Comparison of ENCODE assay signal across 9 cellular contexts in the genomic region with DNA sequence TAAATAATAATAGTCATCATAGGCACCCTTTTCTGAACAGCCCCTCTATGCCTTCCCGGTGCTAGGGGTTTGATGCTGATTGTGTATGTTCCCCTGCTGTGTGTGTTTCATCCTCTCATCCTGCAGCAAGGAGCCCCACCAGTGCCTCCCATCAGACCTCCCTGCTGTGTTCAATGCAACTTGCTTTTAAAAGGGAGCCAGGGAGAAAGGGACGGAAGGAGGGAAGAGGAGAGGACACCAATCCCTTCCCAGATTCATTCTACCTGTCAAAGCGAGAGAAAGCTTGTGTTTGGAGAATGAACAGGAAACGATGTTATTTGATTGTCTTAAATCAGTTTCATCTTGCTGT.
DNase-seq lines count a peak whose midpoint lies in the region; ATAC-seq and TF ChIP-seq lines count a peak whose summit lies in the region.
"Had no signal": no experiment of that assay in that cellular context is flagged by ENCODE, and none has a peak within 500 bp of the region (broad histone marks: within the 10 kb centered on the region; RNA-seq: fewer than 3 reads in every experiment).

No MANE protein-coding gene starts in this region.

- ATAC-seq in HG03066 (IDR thresholded peaks at IDR 0.05; ENCODE audit: low read depth, unreplicated experiment) (peak; percentile 26), left ventricle myocardium superior (peak; percentile 71), HG03460 (IDR thresholded peaks at IDR 0.05; ENCODE audit: unreplicated experiment) (no peak)

- H3K9me3 ChIP-seq in SU-DHL-6 (ENCODE audit: insufficient read depth, low read length): no peaks in the 10 kb centered on the region
- H3K9me3 ChIP-seq in skeletal muscle tissue (ENCODE audit: control insufficient read depth in 3 of 3, low read length in 3 of 3): no peaks in the 10 kb centered on the region

- H3F3A ChIP-seq in SU-DHL-6 (ENCODE audit: insufficient read depth): no peaks in the 10 kb centered on the region

- H3K4me3 Mint-ChIP-seq in activated CD4-positive, alpha-beta T cell treated with anti-CD3 and anti-CD28 coated beads, Interleukin-2, amount 10 ng/mL, durations not matched to agents 24 days and 14 days: peak overlapping the region; percentile 46

- no peaks in the 10 kb centered on the region for H3K9me3 Mint-ChIP-seq in activated CD4-positive, alpha-beta T cell treated with anti-CD3 and anti-CD28 coated beads, Interleukin-2, amount 10 ng/mL, durations not matched to agents 24 days and 14 days
- H3K9me3 Mint-ChIP-seq: activated T-cell treated with anti-CD3 and anti-CD28 coated beads, Interleukin-2, amount 50 U/mL, for 4 hours had no signal

- H3K9me2 ChIP-seq in SU-DHL-6 (replicated peaks; ENCODE audit: insufficient read depth, low read length): no peaks in the 10 kb centered on the region

- H3K4me2 ChIP-seq in SU-DHL-6 (ENCODE audit: low read depth, low read length, poor library complexity, severe bottlenecking): peak overlapping the region; percentile 49

- no peak for TF ChIP-seq CTCF in SU-DHL-6 (IDR thresholded peaks at IDR 0.05; ENCODE audit: insufficient read depth, low read length, poor library complexity, severe bottlenecking)

- peak overlapping the region; percentile 21 for H3K27ac Mint-ChIP-seq in activated CD4-positive, alpha-beta T cell treated with anti-CD3 and anti-CD28 coated beads, Interleukin-2, amount 10 ng/mL, durations not matched to agents 24 days and 14 days

- no peak overlapping the region for H3K27ac ChIP-seq in SU-DHL-6 (ENCODE audit: low read depth, low read length)
- peak overlapping the region; percentile 28 for H3K27ac ChIP-seq in skeletal muscle tissue (ENCODE audit: low read depth, low read length)

- no peaks in the 10 kb centered on the region for H3K27me3 Mint-ChIP-seq in activated CD4-positive, alpha-beta T cell treated with anti-CD3 and anti-CD28 coated beads, Interleukin-2, amount 10 ng/mL, durations not matched to agents 24 days and 14 days

- peak overlapping the region; percentile 79 for H2AFZ ChIP-seq in SU-DHL-6 (ENCODE audit: low read depth, low read length, severe bottlenecking)

- peaks cover 0 to 3% (median 2%) of the 10 kb centered on the region in 3 donors for H3K4me1 ChIP-seq in skeletal muscle tissue (ENCODE audit: control insufficient read depth in 3 of 3, insufficient read depth in 3 of 3, low read length in 3 of 3)

- H3K4me3 ChIP-seq in SU-DHL-6 (ENCODE audit: insufficient read depth, low read length, poor library complexity, severe bottlenecking): peak overlapping the region; percentile 7
- H3K4me3 ChIP-seq in skeletal muscle tissue (ENCODE audit: low read length in 3 of 3): peak overlapping the region in 2 of 3 donors; percentile 44 to 75

- no peaks in the 10 kb centered on the region for H3K36me3 Mint-ChIP-seq in activated CD4-positive, alpha-beta T cell treated with anti-CD3 and anti-CD28 coated beads, Interleukin-2, amount 10 ng/mL, durations not matched to agents 24 days and 14 days (ENCODE audit: low read depth)

- H3K4me1 Mint-ChIP-seq in activated CD4-positive, alpha-beta T cell treated with anti-CD3 and anti-CD28 coated beads, Interleukin-2, amount 10 ng/mL, durations not matched to agents 24 days and 14 days: peaks cover 11% of the 10 kb centered on the region

- H3K9ac ChIP-seq in SU-DHL-6 (ENCODE audit: low read length) (peak overlapping the region; percentile 25), skeletal muscle tissue (ENCODE audit: low read depth in 1 of 3, low read length in 3 of 3) (no peak overlapping the region)

- intact Hi-C loops in activated CD4-positive, alpha-beta T cell treated with anti-CD3 and anti-CD28 coated beads, Interleukin-2, amount 10 ng/mL, durations not matched to agents 24 days and 14 days (cut with micrococcal nuclease): loop anchor here (2.0 to 10.0 kb wide), 6 partner anchors 19 to 1347 kb away; partner anchors contain the start of gene SAMD5
- intact Hi-C loops in left ventricle myocardium superior (cut with micrococcal nuclease): loop anchor here (5.0 kb wide), 1 partner anchor 429 kb away; no protein-coding TSS in a partner anchor

- H3K27me3 ChIP-seq in SU-DHL-6 (ENCODE audit: low read length): no peaks in the 10 kb centered on the region
- no peaks in the 10 kb centered on the region for H3K27me3 ChIP-seq in skeletal muscle tissue (ENCODE audit: control insufficient read depth in 3 of 3, insufficient read depth in 3 of 3, low read length in 3 of 3)

- no peak for DNase-seq in activated CD4-positive, alpha-beta T cell treated with anti-CD3 and anti-CD28 coated beads, Interleukin-2, amount 10 ng/mL, durations not matched to agents 24 days and 14 days
- DNase-seq in activated CD4-positive, alpha-beta T cell treated with anti-CD3 and anti-CD28 coated beads, Interleukin-2, amount 50 U/mL, for 1 hour: no peak
- DNase-seq in left ventricle myocardium superior (no peak), HPDE6-E6E7 (ENCODE audit: extremely low spot score) (no peak)

- H3K79me2 ChIP-seq in SU-DHL-6 (ENCODE audit: insufficient read depth, low read length): no peaks in the 10 kb centered on the region

- no peaks in the 10 kb centered on the region for H4K20me1 ChIP-seq in SU-DHL-6 (ENCODE audit: low read depth, low read length)

- H3K36me3 ChIP-seq in SU-DHL-6 (ENCODE audit: low read length) (no peaks in the 10 kb centered on the region), skeletal muscle tissue (ENCODE audit: control insufficient read depth in 3 of 3, insufficient read depth in 3 of 3, low read length in 3 of 3) (no peaks in the 10 kb centered on the region)
